ENCODE assay signal across 11 cellular contexts in genomic region chr2:159206736-159207380, GRCh38.
"Had no signal": no experiment of that assay in that cellular context is flagged by ENCODE, and none has a peak within 500 bp of the region (broad histone marks: within the 10 kb centered on the region; RNA-seq: fewer than 3 reads in every experiment).

No MANE protein-coding gene starts in this region.

- H3K9me3 Mint-ChIP-seq: T-helper 2 cell treated with Interferon-gamma antibody and Interleukin-4, amounts not matched to agents 5 μg/mL and 100 μg/mL, for 36 hours had no signal

- H3K27ac Mint-ChIP-seq: activated naive CD8-positive, alpha-beta T cell; T-helper 2 cell treated with Interferon-gamma antibody and Interleukin-4, amounts not matched to agents 5 μg/mL and 100 μg/mL, for 36 hours had no signal

- H3K4me3 Mint-ChIP-seq: activated naive CD8-positive, alpha-beta T cell; T-helper 2 cell treated with Interferon-gamma antibody and Interleukin-4, amounts not matched to agents 5 μg/mL and 100 μg/mL, for 36 hours had no signal

- H3K27me3 Mint-ChIP-seq: activated naive CD8-positive, alpha-beta T cell had no signal

- H3K36me3 Mint-ChIP-seq: activated naive CD8-positive, alpha-beta T cell had no signal

- DNase-seq: activated effector memory CD4-positive, alpha-beta T cell treated with Interleukin-2 at 50 U/mL for 16 hours; activated T-cell treated with anti-CD3 and anti-CD28 coated beads, Interleukin-2, amount 50 U/mL, for 1 hour; hippocampal formation; mucosa of descending colon; small intestine; SW 1271; thyroid gland; uterus had no signal

- ATAC-seq: activated CD4-positive, CD25-positive, alpha-beta regulatory T cell treated with anti-CD3 and anti-CD28 coated beads, Interleukin-2, amount 50 U/mL, for 24 hours; mucosa of descending colon had no signal

- H3K4me3 ChIP-seq: mucosa of descending colon, thyroid gland, uterus had no signal
